Comparison of ENCODE assay signal across 13 cellular contexts in the genomic region with DNA sequence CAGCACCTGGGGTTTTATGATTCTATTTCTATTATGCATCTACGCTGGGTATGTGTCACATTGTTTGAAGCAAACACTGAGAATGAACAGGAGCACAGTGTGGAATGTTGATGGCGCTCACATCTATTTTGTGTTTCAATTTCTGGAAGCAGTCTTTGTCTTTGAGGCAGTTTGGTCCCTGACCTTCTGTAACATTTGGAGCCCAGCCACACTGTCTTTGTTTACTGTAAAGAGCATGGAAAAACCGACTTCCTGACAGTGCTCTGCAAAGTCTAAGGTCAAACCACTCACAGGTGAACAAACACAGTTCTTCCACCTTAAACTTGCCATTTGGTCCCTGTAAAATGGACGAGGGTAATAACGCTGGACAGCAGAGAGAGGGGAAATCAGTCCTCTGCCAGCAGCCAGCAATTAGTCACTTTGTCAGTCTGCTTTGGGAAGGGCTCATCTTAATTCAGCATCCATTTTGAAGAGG.
DNase-seq lines count a peak whose midpoint lies in the region; ATAC-seq and TF ChIP-seq lines count a peak whose summit lies in the region.
"Had no signal": no experiment of that assay in that cellular context is flagged by ENCODE, and none has a peak within 500 bp of the region (broad histone marks: within the 10 kb centered on the region; RNA-seq: fewer than 3 reads in every experiment).

No MANE protein-coding gene starts in this region.

- H3K4me1 Mint-ChIP-seq in GM23338, result peaks cover 25% of the 10 kb centered on the region
- peaks cover 25% of the 10 kb centered on the region for H3K4me1 Mint-ChIP-seq in endodermal cell
- peaks cover 53% of the 10 kb centered on the region for H3K4me1 Mint-ChIP-seq in nephron

- no peak overlapping the region for H3K9ac ChIP-seq in endodermal cell (ENCODE audit: extremely low read depth, low read length, poor library complexity, severe bottlenecking)

- H3K79me2 ChIP-seq in GM23338 (replicated peaks; ENCODE audit: insufficient read depth), result no peaks in the 10 kb centered on the region

- H3K4me2 ChIP-seq in GM23338, result no peak overlapping the region

- H4K20me1 ChIP-seq in GM23338 (replicated peaks; ENCODE audit: insufficient read depth), result no peaks in the 10 kb centered on the region

- no peaks in the 10 kb centered on the region for H3K36me3 ChIP-seq in GM23338 (ENCODE audit: insufficient read depth)
- H3K36me3 ChIP-seq in endodermal cell (ENCODE audit: control insufficient read depth, insufficient read depth, low read length), result peaks cover 30% of the 10 kb centered on the region

- ATAC-seq in GM23338 (no peak), GM18868 (IDR thresholded peaks at IDR 0.05; ENCODE audit: unreplicated experiment) (no peak), GM19324 (IDR thresholded peaks at IDR 0.05; ENCODE audit: low FRiP score, unreplicated experiment) (no peak)
- ATAC-seq: left lobe of liver had no signal

- H2AFZ ChIP-seq in GM23338, result no peak overlapping the region

- H3K4me1 ChIP-seq in GM23338 (ENCODE audit: insufficient read depth), result peaks cover 11% of the 10 kb centered on the region
- peaks cover 9% of the 10 kb centered on the region for H3K4me1 ChIP-seq in endodermal cell (ENCODE audit: control insufficient read depth, insufficient read depth, low read length)

- H3F3A ChIP-seq in GM23338 (replicated peaks; ENCODE audit: low read depth), result no peaks in the 10 kb centered on the region; the same call in 1 of the 2 replicates

- DNase-seq in GM23338 (ENCODE audit: low spot score), result no peak
- DNase-seq in NCI-H2227 (lab: John Stamatoyannopoulos, UW; ENCODE audit: unreplicated experiment), result peak; percentile 75
- no peak for DNase-seq in endodermal cell
- no peak for DNase-seq in GM03348 (ENCODE audit: low spot score)
- no peak for DNase-seq in OCI-M2 (lab: John Stamatoyannopoulos, UW; ENCODE audit: unreplicated experiment)
- DNase-seq: activated T-cell treated with anti-CD3 and anti-CD28 coated beads for 4 hours; aorta; CD4-positive, alpha-beta T cell had no signal

- TF ChIP-seq CTCF in GM23338 (conservative IDR thresholded peaks at IDR 0.05; ENCODE audit: low read depth in 2 of 2) (no peak), endodermal cell (conservative IDR thresholded peaks at IDR 0.05) (no peak), nephron (IDR thresholded peaks at IDR 0.05; ENCODE audit: unreplicated experiment in 3 of 3) (no peak)

- no peaks in the 10 kb centered on the region for H3K9me3 Mint-ChIP-seq in GM23338
- H3K9me3 Mint-ChIP-seq in endodermal cell, result no peaks in the 10 kb centered on the region
- H3K9me3 Mint-ChIP-seq in nephron, result no peaks in the 10 kb centered on the region
- H3K9me3 Mint-ChIP-seq: CD4-positive, alpha-beta T cell; T-helper 2 cell treated with Interferon-gamma antibody and Interleukin-4, amounts not matched to agents 5 μg/mL and 100 μg/mL, for 36 hours had no signal

- no peak overlapping the region for H3K4me3 Mint-ChIP-seq in GM23338
- H3K4me3 Mint-ChIP-seq in endodermal cell, result no peak overlapping the region
- no peak overlapping the region for H3K4me3 Mint-ChIP-seq in nephron
- H3K4me3 Mint-ChIP-seq: CD4-positive, alpha-beta T cell; T-helper 2 cell treated with Interferon-gamma antibody and Interleukin-4, amounts not matched to agents 5 μg/mL and 100 μg/mL, for 36 hours had no signal

- H3K9me3 ChIP-seq in endodermal cell (ENCODE audit: control insufficient read depth, low read length), result no peaks in the 10 kb centered on the region

- WGBS in endodermal cell (ENCODE audit: insufficient coverage in 1 of 2, insufficient read length in 1 of 2), 2 experiments, result 91 to 92% methylated on average over 5 of the region's 5 CpGs

- H3K9me2 ChIP-seq in GM23338 (ENCODE audit: insufficient read depth), result no peaks in the 10 kb centered on the region; the same call in 1 of the 2 replicates

- no peak overlapping the region for H3K4me3 ChIP-seq in GM23338
- no peak overlapping the region for H3K4me3 ChIP-seq in endodermal cell (ENCODE audit: low read length)

- H3K36me3 Mint-ChIP-seq in GM23338 (ENCODE audit: low read depth) (no peaks in the 10 kb centered on the region; the same call in 2 of the 3 replicates), endodermal cell (ENCODE audit: low read depth) (peaks cover 12% of the 10 kb centered on the region), nephron (ENCODE audit: low read depth) (peaks cover 10% of the 10 kb centered on the region)

- H3K27ac Mint-ChIP-seq in GM23338 (peak overlapping the region; percentile 22), endodermal cell (peak overlapping the region; percentile 67), nephron (peak overlapping the region; percentile 26 to 82 (median 46))
- H3K27ac Mint-ChIP-seq: CD4-positive, alpha-beta T cell; T-helper 2 cell treated with Interferon-gamma antibody and Interleukin-4, amounts not matched to agents 5 μg/mL and 100 μg/mL, for 36 hours had no signal

- H3K27me3 ChIP-seq in GM23338 (ENCODE audit: insufficient read depth), result no peaks in the 10 kb centered on the region
- H3K27me3 ChIP-seq in endodermal cell (ENCODE audit: control insufficient read depth, insufficient read depth, low read length, poor library complexity, severe bottlenecking), result no peaks in the 10 kb centered on the region

- no peak overlapping the region for H3K27ac ChIP-seq in GM23338 (ENCODE audit: low read depth)
- peak overlapping the region; percentile 14 for H3K27ac ChIP-seq in endodermal cell (ENCODE audit: low read depth, low read length)

- H3K27me3 Mint-ChIP-seq in GM23338 (ENCODE audit: insufficient read depth, low read depth, poor library complexity) (peaks cover 4% of the 10 kb centered on the region), endodermal cell (ENCODE audit: insufficient read depth) (no peaks in the 10 kb centered on the region), nephron (ENCODE audit: low read depth) (no peaks in the 10 kb centered on the region)

TF ChIP-seq in GM23338, 12 proteins besides CTCF, POLR2A, EP300 and RAD21 (continues in another document):
- TF ChIP-seq STAT1 (IDR thresholded peaks at IDR 0.05; ENCODE audit: unreplicated experiment), result no peak
- TF ChIP-seq, protein P1, sequence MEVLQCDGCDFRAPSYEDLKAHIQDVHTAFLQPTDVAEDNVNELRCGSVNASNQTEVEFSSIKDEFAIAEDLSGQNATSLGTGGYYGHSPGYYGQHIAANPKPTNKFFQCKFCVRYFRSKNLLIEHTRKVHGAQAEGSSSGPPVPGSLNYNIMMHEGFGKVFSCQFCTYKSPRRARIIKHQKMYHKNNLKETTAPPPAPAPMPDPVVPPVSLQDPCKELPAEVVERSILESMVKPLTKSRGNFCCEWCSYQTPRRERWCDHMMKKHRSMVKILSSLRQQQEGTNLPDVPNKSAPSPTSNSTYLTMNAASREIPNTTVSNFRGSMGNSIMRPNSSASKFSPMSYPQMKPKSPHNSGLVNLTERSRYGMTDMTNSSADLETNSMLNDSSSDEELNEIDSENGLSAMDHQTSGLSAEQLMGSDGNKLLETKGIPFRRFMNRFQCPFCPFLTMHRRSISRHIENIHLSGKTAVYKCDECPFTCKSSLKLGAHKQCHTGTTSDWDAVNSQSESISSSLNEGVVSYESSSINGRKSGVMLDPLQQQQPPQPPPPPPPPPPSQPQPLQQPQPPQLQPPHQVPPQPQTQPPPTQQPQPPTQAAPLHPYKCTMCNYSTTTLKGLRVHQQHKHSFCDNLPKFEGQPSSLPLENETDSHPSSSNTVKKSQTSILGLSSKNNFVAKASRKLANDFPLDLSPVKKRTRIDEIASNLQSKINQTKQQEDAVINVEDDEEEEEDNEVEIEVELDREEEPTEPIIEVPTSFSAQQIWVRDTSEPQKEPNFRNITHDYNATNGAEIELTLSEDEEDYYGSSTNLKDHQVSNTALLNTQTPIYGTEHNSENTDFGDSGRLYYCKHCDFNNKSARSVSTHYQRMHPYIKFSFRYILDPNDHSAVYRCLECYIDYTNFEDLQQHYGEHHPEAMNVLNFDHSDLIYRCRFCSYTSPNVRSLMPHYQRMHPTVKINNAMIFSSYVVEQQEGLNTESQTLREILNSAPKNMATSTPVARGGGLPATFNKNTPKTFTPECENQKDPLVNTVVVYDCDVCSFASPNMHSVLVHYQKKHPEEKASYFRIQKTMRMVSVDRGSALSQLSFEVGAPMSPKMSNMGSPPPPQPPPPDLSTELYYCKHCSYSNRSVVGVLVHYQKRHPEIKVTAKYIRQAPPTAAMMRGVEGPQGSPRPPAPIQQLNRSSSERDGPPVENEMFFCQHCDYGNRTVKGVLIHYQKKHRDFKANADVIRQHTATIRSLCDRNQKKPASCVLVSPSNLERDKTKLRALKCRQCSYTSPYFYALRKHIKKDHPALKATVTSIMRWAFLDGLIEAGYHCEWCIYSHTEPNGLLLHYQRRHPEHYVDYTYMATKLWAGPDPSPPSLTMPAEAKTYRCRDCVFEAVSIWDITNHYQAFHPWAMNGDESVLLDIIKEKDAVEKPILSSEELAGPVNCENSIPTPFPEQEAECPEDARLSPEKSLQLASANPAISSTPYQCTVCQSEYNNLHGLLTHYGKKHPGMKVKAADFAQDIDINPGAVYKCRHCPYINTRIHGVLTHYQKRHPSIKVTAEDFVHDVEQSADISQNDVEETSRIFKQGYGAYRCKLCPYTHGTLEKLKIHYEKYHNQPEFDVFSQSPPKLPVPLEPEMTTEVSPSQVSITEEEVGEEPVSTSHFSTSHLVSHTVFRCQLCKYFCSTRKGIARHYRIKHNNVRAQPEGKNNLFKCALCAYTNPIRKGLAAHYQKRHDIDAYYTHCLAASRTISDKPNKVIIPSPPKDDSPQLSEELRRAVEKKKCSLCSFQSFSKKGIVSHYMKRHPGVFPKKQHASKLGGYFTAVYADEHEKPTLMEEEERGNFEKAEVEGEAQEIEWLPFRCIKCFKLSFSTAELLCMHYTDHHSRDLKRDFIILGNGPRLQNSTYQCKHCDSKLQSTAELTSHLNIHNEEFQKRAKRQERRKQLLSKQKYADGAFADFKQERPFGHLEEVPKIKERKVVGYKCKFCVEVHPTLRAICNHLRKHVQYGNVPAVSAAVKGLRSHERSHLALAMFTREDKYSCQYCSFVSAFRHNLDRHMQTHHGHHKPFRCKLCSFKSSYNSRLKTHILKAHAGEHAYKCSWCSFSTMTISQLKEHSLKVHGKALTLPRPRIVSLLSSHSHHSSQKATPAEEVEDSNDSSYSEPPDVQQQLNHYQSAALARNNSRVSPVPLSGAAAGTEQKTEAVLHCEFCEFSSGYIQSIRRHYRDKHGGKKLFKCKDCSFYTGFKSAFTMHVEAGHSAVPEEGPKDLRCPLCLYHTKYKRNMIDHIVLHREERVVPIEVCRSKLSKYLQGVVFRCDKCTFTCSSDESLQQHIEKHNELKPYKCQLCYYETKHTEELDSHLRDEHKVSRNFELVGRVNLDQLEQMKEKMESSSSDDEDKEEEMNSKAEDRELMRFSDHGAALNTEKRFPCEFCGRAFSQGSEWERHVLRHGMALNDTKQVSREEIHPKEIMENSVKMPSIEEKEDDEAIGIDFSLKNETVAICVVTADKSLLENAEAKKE (CRISPR knock-in tag; IDR thresholded peaks at IDR 0.05), result no peak
- no peak for TF ChIP-seq CREB1 (CRISPR knock-in tag; IDR thresholded peaks at IDR 0.05; ENCODE audit: low read depth)
- TF ChIP-seq EZH2phosphoT487 (IDR thresholded peaks at IDR 0.05; ENCODE audit: unreplicated experiment), result no peak
- no peak for TF ChIP-seq ZNF114 (CRISPR knock-in tag; IDR thresholded peaks at IDR 0.05)
- TF ChIP-seq POLR2AphosphoS5 (IDR thresholded peaks at IDR 0.05; ENCODE audit: low read depth), result no peak
- TF ChIP-seq ZNF331 (CRISPR knock-in tag; IDR thresholded peaks at IDR 0.05; ENCODE audit: low read depth), result no peak
